Comparison of ENCODE assay signal across 11 cellular contexts in genomic region chr9:127535834-127536233, GRCh38.
DNase-seq lines count a peak whose midpoint lies in the region; ATAC-seq and TF ChIP-seq lines count a peak whose summit lies in the region.
"Had no signal": no experiment of that assay in that cellular context is flagged by ENCODE, and none has a peak within 500 bp of the region (broad histone marks: within the 10 kb centered on the region; RNA-seq: fewer than 3 reads in every experiment).

No MANE protein-coding gene starts in this region.

- H3K4me3 ChIP-seq in neuronal stem cell (ENCODE audit: low read length in 2 of 2) (no peak overlapping the region), vagina (no peak overlapping the region)

- no peak overlapping the region for H3K9ac ChIP-seq in neuronal stem cell (ENCODE audit: low read depth, low read length, poor library complexity)

- H3K27me3 Mint-ChIP-seq in activated naive CD4-positive, alpha-beta T cell treated with anti-CD3 and anti-CD28 coated beads, Interleukin-2, amount 10 ng/mL, durations not matched to agents 7 days and 5 days, result no peaks in the 10 kb centered on the region

- H2BK15ac ChIP-seq in neuronal stem cell (ENCODE audit: low read length), result no peak overlapping the region

- no peak overlapping the region for H3K27ac ChIP-seq in neuronal stem cell (replicated peaks; ENCODE audit: low read length)
- H3K27ac ChIP-seq in vagina, result peak overlapping the region; percentile 95
- H3K27ac ChIP-seq: 22Rv1 had no signal

- no peaks in the 10 kb centered on the region for H3K9me3 Mint-ChIP-seq in activated naive CD4-positive, alpha-beta T cell treated with anti-CD3 and anti-CD28 coated beads, Interleukin-2, amount 10 ng/mL, durations not matched to agents 7 days and 5 days
- no peaks in the 10 kb centered on the region for H3K9me3 Mint-ChIP-seq in activated naive CD4-positive, alpha-beta T cell treated with anti-CD3 and anti-CD28 coated beads, Interleukin-2, amount 50 U/mL, for 72 hours

- H3K27ac Mint-ChIP-seq in activated naive CD4-positive, alpha-beta T cell treated with anti-CD3 and anti-CD28 coated beads, Interleukin-2, amount 10 ng/mL, durations not matched to agents 7 days and 5 days, result peak overlapping the region; percentile 60
- H3K27ac Mint-ChIP-seq in activated naive CD4-positive, alpha-beta T cell treated with anti-CD3 and anti-CD28 coated beads, Interleukin-2, amount 50 U/mL, for 72 hours, result no peak overlapping the region

- no peak overlapping the region for H4K91ac ChIP-seq in neuronal stem cell (ENCODE audit: low read depth, low read length, poor library complexity)

- peak overlapping the region; percentile 58 for H2AK5ac ChIP-seq in neuronal stem cell (ENCODE audit: low read depth, low read length)

- H3K9me3 ChIP-seq in neuronal stem cell (replicated peaks in 1 of 2; ENCODE audit: control insufficient read depth in 2 of 2, insufficient read depth in 1 of 2, low read depth in 1 of 2, low read length in 2 of 2) (no peaks in the 10 kb centered on the region), vagina (no peaks in the 10 kb centered on the region)

- no peak for ATAC-seq in activated naive CD4-positive, alpha-beta T cell treated with anti-CD3 and anti-CD28 coated beads, Interleukin-2, amount 50 U/mL, for 72 hours
- peak; percentile 1 for ATAC-seq in esophagus mucosa

- intact Hi-C loops in vagina (cut with DNase I), result no loop called here

- no peaks in the 10 kb centered on the region for H3K36me3 ChIP-seq in neuronal stem cell (replicated peaks in 1 of 2; ENCODE audit: control insufficient read depth in 2 of 2, insufficient read depth in 2 of 2, low read length in 2 of 2)
- H3K36me3 ChIP-seq in vagina, result no peaks in the 10 kb centered on the region

- no peaks in the 10 kb centered on the region for H3K27me3 ChIP-seq in neuronal stem cell (ENCODE audit: control insufficient read depth in 3 of 3, insufficient read depth in 3 of 3, low read depth in 1 of 3, low read length in 3 of 3)
- H3K27me3 ChIP-seq in vagina, result no peaks in the 10 kb centered on the region

- CTCF ChIA-PET in activated naive CD4-positive, alpha-beta T cell treated with anti-CD3 and anti-CD28 coated beads, Interleukin-2, amount 10 ng/mL, durations not matched to agents 7 days and 5 days (lab: Charles Lee), result interaction anchor here (1.1 to 1.8 kb wide), 2 partner anchors 10 to 20 kb away, joined by 4 to 5 read pairs; no protein-coding TSS in a partner anchor

- H3K4ac ChIP-seq in neuronal stem cell (ENCODE audit: low read length), result no peak overlapping the region

- no peak overlapping the region for H3K4me2 ChIP-seq in neuronal stem cell (ENCODE audit: insufficient read depth, low read length, poor library complexity, severe bottlenecking)

- H4K8ac ChIP-seq in neuronal stem cell (ENCODE audit: low read depth, low read length), result no peak overlapping the region

- no CpG with 5 or more reads among the region's 14 CpGs for WGBS in neuronal stem cell (ENCODE audit: extremely low coverage in 2 of 2, insufficient read length in 2 of 2, insufficient replicate concordance in 1 of 2), 2 donors

- peak overlapping the region; percentile 31 for H3K14ac ChIP-seq in neuronal stem cell (ENCODE audit: low read length)

- peaks cover 0 to 2% of the 10 kb centered on the region in 2 donors for H3K4me1 ChIP-seq in neuronal stem cell (ENCODE audit: control insufficient read depth in 2 of 2, insufficient read depth in 1 of 2, low read depth in 1 of 2, low read length in 2 of 2)
- H3K4me1 ChIP-seq in vagina, result peaks cover 69% of the 10 kb centered on the region

- H3K18ac ChIP-seq in neuronal stem cell (ENCODE audit: low read length), result peak overlapping the region; percentile 53

- H3K23ac ChIP-seq in neuronal stem cell (ENCODE audit: low read depth, low read length, poor library complexity), result peak overlapping the region; percentile 17

- H3K36me3 Mint-ChIP-seq in activated naive CD4-positive, alpha-beta T cell treated with anti-CD3 and anti-CD28 coated beads, Interleukin-2, amount 10 ng/mL, durations not matched to agents 7 days and 5 days, result peaks cover 12% of the 10 kb centered on the region
- H3K36me3 Mint-ChIP-seq in activated naive CD4-positive, alpha-beta T cell treated with anti-CD3 and anti-CD28 coated beads, Interleukin-2, amount 50 U/mL, for 72 hours, result no peaks in the 10 kb centered on the region

- peaks cover 7% of the 10 kb centered on the region for H3K79me1 ChIP-seq in neuronal stem cell (ENCODE audit: low read depth, low read length)

- no peak overlapping the region for H2BK12ac ChIP-seq in neuronal stem cell (ENCODE audit: low read length)

- no peak overlapping the region for H2BK5ac ChIP-seq in neuronal stem cell (ENCODE audit: low read length)

- H2BK120ac ChIP-seq in neuronal stem cell (ENCODE audit: low read depth, low read length), result no peak overlapping the region

- no peak overlapping the region for H3K4me3 Mint-ChIP-seq in activated naive CD4-positive, alpha-beta T cell treated with anti-CD3 and anti-CD28 coated beads, Interleukin-2, amount 10 ng/mL, durations not matched to agents 7 days and 5 days

- no peak for TF ChIP-seq CTCF in vagina (IDR thresholded peaks at IDR 0.05)

- peaks cover 4% of the 10 kb centered on the region for H3K4me1 Mint-ChIP-seq in activated naive CD4-positive, alpha-beta T cell treated with anti-CD3 and anti-CD28 coated beads, Interleukin-2, amount 10 ng/mL, durations not matched to agents 7 days and 5 days

- DNase-seq in activated naive CD4-positive, alpha-beta T cell treated with anti-CD3 and anti-CD28 coated beads, Interleukin-2, amount 10 ng/mL, durations not matched to agents 7 days and 5 days, result no peak
- DNase-seq in activated naive CD4-positive, alpha-beta T cell treated with anti-CD3 and anti-CD28 coated beads, Interleukin-2, amount 50 U/mL, for 72 hours (ENCODE audit: low spot score in 2 of 2), result no peak
- DNase-seq in neuronal stem cell (ENCODE audit: low spot score), result no peak
- DNase-seq in vagina (ENCODE audit: extremely low spot score in 2 of 2), result no peak
- no peak for DNase-seq in SK-N-DZ (ENCODE audit: low spot score)
- no peak for DNase-seq in DMS53 treated with DMSO at 0.1 percent for 48 hours (lab: John Stamatoyannopoulos, UW; ENCODE audit: unreplicated experiment)
- DNase-seq in NCI-H187 treated with DMSO at 0.1 percent for 48 hours (lab: John Stamatoyannopoulos, UW), result no peak
- DNase-seq: activated CD4-positive, CD25-positive, alpha-beta regulatory T cell treated with anti-CD3 and anti-CD28 coated beads, Interleukin-2, amount 50 U/mL, for 72 hours; DMS53 had no signal

- TF ChIP-seq POLR2A in vagina (IDR thresholded peaks at IDR 0.05), result no peak

- no peak overlapping the region for H2AFZ ChIP-seq in neuronal stem cell (ENCODE audit: low read length)
